In the genomic region with DNA sequence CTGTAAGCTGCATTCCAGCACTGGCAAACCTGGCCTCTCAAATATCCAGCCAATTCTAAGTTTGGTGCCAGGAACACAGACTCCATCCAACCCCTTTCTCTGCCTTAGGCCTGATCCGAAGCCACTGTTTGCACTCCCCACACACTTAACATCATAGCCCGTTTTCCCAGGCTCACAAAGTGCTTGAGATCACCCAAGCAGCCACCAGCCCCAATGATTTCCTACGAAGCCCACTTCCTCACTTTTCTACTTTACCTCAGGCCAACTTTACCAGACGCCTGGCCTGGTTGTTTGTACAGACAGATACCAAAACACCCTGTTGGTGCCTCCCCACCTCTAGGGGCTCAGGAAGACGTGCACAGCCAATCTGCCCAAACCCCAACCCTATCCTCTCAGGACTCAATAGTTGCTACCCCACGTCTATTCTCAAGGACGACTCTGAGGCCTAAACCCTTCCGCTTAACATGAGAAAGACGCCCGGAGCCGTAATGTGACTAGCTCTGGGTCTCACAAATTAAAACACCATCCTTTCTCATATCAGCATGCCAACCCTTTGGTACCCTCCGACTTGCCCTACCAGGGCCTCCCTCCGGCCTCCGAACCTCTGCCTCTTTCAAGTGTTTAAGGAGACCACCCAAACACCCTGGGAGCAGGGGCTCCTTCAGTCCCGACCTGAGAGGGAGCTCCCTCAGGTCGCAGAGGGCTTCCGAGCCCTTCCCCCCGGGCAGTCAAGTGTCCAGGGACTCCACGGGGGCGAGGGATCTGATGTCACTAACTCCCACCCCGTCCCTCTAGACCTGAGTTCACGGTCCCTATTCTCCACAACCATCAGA, we compare ENCODE assay signal across 8 cellular contexts. TPM values are rescaled to one million over a fixed set of nuclear protein-coding genes. Genes with fewer than 3 reads are reported as not detected.
DNase-seq lines count a peak whose midpoint lies in the region; ATAC-seq, FAIRE-seq and TF ChIP-seq lines count a peak whose summit lies in the region.

No MANE protein-coding gene starts in this region.

- WGBS in heart left ventricle, 4 donors = 5 to 13% (median 7%) methylated on average over 22 of the region's 22 CpGs

- peak overlapping the region; percentile 98 to 100 (median 100) for H3K27ac ChIP-seq in heart left ventricle

- DNase-seq in heart left ventricle (peak in 2 of 5 donors; percentile 26 to 49), cardiac septum (ENCODE audit: low spot score) (no peak), NCI-H446 treated with DMSO at 0.1 percent for 48 hours (lab: John Stamatoyannopoulos, UW) (no peak), D721Med (ENCODE audit: insufficient read length, low spot score) (no peak), AG08396 (ENCODE audit: low spot score) (no peak)
- peak; percentile 6 for DNase-seq in effector CD4-positive, alpha-beta T cell
- no peak for DNase-seq in stimulated activated naive CD8-positive, alpha-beta T cell treated with anti-CD3 and anti-CD28 coated beads, Interleukin-15, Interleukin-2, amounts not matched to agents 100 U/mL and 50 U/mL, for 24 hours

- H3K36me3 ChIP-seq in heart left ventricle (peaks cover 0 to 28% (median 15%) of the 10 kb centered on the region in 9 donors), mucosa of stomach (ENCODE audit: control insufficient read depth, insufficient read depth, low read length) (peaks cover under 1% of the 10 kb centered on the region)

- H3K4me3 ChIP-seq in heart left ventricle = peak overlapping the region; percentile 69 to 97 (median 86)
- peak overlapping the region; percentile 99 for H3K4me3 ChIP-seq in mucosa of stomach (ENCODE audit: low read length)

- H3K4me1 ChIP-seq in heart left ventricle (peaks cover 17 to 80% (median 35%) of the 10 kb centered on the region in 12 donors), mucosa of stomach (ENCODE audit: control insufficient read depth, insufficient read depth, low read length) (peaks cover 64% of the 10 kb centered on the region)

- FAIRE-seq in D721Med (lab: Jason Lieb, UNC) = no peak

- intact Hi-C loops in heart left ventricle (cut with DNase I) (loop anchor here in 4 of 10 donors (2.0 to 10.0 kb wide), 5 partner anchors 17 to 311 kb away; partner anchors contain the start of genes HES7 (in 2 of the 4), CYB5D1 (in 1 of the 4), NAA38 (in 1 of the 4) and TMEM88 (in 1 of the 4)), cardiac septum (cut with DNase I) (loop anchor here (2.0 kb wide), 1 partner anchor 31 kb away; no protein-coding TSS in a partner anchor)

- no peak for TF ChIP-seq POLR2A in heart left ventricle (IDR thresholded peaks at IDR 0.05)

- TF ChIP-seq CTCF in heart left ventricle (IDR thresholded peaks at IDR 0.05) (no peak), D721Med (IDR thresholded peaks at IDR 0.05; ENCODE audit: insufficient read depth, missing control alignments) (no peak)

- H3K9ac ChIP-seq in mucosa of stomach (ENCODE audit: low read length) = peak overlapping the region; percentile 100

- H3K9me3 ChIP-seq in heart left ventricle (no peaks in the 10 kb centered on the region), mucosa of stomach (ENCODE audit: control insufficient read depth, low read length) (no peaks in the 10 kb centered on the region)

- ATAC-seq in heart left ventricle = no peak
- ATAC-seq in stimulated activated naive CD8-positive, alpha-beta T cell treated with anti-CD3 and anti-CD28 coated beads, Interleukin-15, Interleukin-2, amounts not matched to agents 100 U/mL and 50 U/mL, for 24 hours = no peak

- H3K27me3 ChIP-seq in heart left ventricle (no peaks in the 10 kb centered on the region), mucosa of stomach (ENCODE audit: control insufficient read depth, insufficient read depth, low read length) (no peaks in the 10 kb centered on the region)

RNA-seq across cellular contexts. Expression of gene PER1, which starts 3.4 kb away (rescaled TPM):
- total RNA-seq in heart left ventricle (100 to 1,000 TPM in 3 of 9 donors, 10 to 100 TPM in 6; 40.2 to 132 (median 86.3) TPM), cardiac septum (47.8 TPM)
- 100 to 1,000 TPM in 1 of 2 donors, 10 to 100 TPM in 1; 96.2 to 164 TPM for polyA plus RNA-seq in heart left ventricle

RNA-seq across cellular contexts. Expression of gene VAMP2, which starts 7.2 kb away (rescaled TPM):
- total RNA-seq in heart left ventricle = 10 to 100 TPM; 21.5 to 67.2 (median 51.1) TPM
- polyA plus RNA-seq in heart left ventricle = 10 to 100 TPM; 49.0 to 50.6 TPM
- 63.9 TPM for total RNA-seq in cardiac septum

RNA-seq across cellular contexts. Expression of gene TMEM107, which starts 20.6 kb away (rescaled TPM):
- 10 to 100 TPM in 3 of 9 donors, 1 to 10 TPM in 6; 5.3 to 16.4 (median 8.4) TPM for total RNA-seq in heart left ventricle
- polyA plus RNA-seq in heart left ventricle = 1 to 10 TPM; 3.8 to 8.9 TPM
- total RNA-seq in cardiac septum = 8.7 TPM

RNA-seq across cellular contexts. Expression of gene HES7, which starts 31.7 kb away (rescaled TPM):
- under 1 TPM in 4 of 9 donors, not detected in 5; 0.17 to 0.76 (median 0.44) TPM for total RNA-seq in heart left ventricle
- under 1 TPM; 0.23 to 0.40 TPM for polyA plus RNA-seq in heart left ventricle
- total RNA-seq in cardiac septum = 0.65 TPM

RNA-seq across cellular contexts. Expression of gene BORCS6, which starts 34.4 kb away (rescaled TPM):
- total RNA-seq in heart left ventricle (10 to 100 TPM in 3 of 9 donors, 1 to 10 TPM in 6; 6.1 to 13.5 (median 8.1) TPM), cardiac septum (6.8 TPM)
- polyA plus RNA-seq in heart left ventricle = 10 to 100 TPM in 1 of 2 donors, 1 to 10 TPM in 1; 5.1 to 12.9 TPM
